1 cellular context compared by ENCODE assay signal in genomic region chr9:110996436-110997224, GRCh38.
TF ChIP-seq lines count a peak whose summit lies in the region.

No MANE protein-coding gene starts in this region.

TF ChIP-seq in GM23338, 12 proteins besides CTCF, POLR2A, EP300 and RAD21:
- TF ChIP-seq POLR2AphosphoS5 (IDR thresholded peaks at IDR 0.05; ENCODE audit: low read depth) (no peak), JUNB (IDR thresholded peaks at IDR 0.05; ENCODE audit: unreplicated experiment) (no peak), NANOG (IDR thresholded peaks at IDR 0.05; ENCODE audit: borderline replicate concordance) (no peak), EZH2 (IDR thresholded peaks at IDR 0.05; ENCODE audit: low read depth, unreplicated experiment) (no peak), STAT1 (IDR thresholded peaks at IDR 0.05; ENCODE audit: unreplicated experiment) (no peak), CREB1 (CRISPR knock-in tag; IDR thresholded peaks at IDR 0.05; ENCODE audit: low read depth) (no peak), EZH2phosphoT487 (IDR thresholded peaks at IDR 0.05; ENCODE audit: unreplicated experiment) (no peak), ZNF114 (CRISPR knock-in tag; IDR thresholded peaks at IDR 0.05) (no peak), REST (IDR thresholded peaks at IDR 0.05; ENCODE audit: unreplicated experiment) (no peak), ZNF331 (CRISPR knock-in tag; IDR thresholded peaks at IDR 0.05; ENCODE audit: low read depth) (no peak), ETS1 (IDR thresholded peaks at IDR 0.05) (no peak)
- TF ChIP-seq, protein P1, sequence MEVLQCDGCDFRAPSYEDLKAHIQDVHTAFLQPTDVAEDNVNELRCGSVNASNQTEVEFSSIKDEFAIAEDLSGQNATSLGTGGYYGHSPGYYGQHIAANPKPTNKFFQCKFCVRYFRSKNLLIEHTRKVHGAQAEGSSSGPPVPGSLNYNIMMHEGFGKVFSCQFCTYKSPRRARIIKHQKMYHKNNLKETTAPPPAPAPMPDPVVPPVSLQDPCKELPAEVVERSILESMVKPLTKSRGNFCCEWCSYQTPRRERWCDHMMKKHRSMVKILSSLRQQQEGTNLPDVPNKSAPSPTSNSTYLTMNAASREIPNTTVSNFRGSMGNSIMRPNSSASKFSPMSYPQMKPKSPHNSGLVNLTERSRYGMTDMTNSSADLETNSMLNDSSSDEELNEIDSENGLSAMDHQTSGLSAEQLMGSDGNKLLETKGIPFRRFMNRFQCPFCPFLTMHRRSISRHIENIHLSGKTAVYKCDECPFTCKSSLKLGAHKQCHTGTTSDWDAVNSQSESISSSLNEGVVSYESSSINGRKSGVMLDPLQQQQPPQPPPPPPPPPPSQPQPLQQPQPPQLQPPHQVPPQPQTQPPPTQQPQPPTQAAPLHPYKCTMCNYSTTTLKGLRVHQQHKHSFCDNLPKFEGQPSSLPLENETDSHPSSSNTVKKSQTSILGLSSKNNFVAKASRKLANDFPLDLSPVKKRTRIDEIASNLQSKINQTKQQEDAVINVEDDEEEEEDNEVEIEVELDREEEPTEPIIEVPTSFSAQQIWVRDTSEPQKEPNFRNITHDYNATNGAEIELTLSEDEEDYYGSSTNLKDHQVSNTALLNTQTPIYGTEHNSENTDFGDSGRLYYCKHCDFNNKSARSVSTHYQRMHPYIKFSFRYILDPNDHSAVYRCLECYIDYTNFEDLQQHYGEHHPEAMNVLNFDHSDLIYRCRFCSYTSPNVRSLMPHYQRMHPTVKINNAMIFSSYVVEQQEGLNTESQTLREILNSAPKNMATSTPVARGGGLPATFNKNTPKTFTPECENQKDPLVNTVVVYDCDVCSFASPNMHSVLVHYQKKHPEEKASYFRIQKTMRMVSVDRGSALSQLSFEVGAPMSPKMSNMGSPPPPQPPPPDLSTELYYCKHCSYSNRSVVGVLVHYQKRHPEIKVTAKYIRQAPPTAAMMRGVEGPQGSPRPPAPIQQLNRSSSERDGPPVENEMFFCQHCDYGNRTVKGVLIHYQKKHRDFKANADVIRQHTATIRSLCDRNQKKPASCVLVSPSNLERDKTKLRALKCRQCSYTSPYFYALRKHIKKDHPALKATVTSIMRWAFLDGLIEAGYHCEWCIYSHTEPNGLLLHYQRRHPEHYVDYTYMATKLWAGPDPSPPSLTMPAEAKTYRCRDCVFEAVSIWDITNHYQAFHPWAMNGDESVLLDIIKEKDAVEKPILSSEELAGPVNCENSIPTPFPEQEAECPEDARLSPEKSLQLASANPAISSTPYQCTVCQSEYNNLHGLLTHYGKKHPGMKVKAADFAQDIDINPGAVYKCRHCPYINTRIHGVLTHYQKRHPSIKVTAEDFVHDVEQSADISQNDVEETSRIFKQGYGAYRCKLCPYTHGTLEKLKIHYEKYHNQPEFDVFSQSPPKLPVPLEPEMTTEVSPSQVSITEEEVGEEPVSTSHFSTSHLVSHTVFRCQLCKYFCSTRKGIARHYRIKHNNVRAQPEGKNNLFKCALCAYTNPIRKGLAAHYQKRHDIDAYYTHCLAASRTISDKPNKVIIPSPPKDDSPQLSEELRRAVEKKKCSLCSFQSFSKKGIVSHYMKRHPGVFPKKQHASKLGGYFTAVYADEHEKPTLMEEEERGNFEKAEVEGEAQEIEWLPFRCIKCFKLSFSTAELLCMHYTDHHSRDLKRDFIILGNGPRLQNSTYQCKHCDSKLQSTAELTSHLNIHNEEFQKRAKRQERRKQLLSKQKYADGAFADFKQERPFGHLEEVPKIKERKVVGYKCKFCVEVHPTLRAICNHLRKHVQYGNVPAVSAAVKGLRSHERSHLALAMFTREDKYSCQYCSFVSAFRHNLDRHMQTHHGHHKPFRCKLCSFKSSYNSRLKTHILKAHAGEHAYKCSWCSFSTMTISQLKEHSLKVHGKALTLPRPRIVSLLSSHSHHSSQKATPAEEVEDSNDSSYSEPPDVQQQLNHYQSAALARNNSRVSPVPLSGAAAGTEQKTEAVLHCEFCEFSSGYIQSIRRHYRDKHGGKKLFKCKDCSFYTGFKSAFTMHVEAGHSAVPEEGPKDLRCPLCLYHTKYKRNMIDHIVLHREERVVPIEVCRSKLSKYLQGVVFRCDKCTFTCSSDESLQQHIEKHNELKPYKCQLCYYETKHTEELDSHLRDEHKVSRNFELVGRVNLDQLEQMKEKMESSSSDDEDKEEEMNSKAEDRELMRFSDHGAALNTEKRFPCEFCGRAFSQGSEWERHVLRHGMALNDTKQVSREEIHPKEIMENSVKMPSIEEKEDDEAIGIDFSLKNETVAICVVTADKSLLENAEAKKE (CRISPR knock-in tag; IDR thresholded peaks at IDR 0.05) = no peak
